ENCODE assay signal across 8 cellular contexts in genomic region chr17:29147228-29147627, GRCh38. TPM values are rescaled to one million over a fixed set of nuclear protein-coding genes. Genes with fewer than 3 reads are reported as not detected.
DNase-seq lines count a peak whose midpoint lies in the region; ATAC-seq and TF ChIP-seq lines count a peak whose summit lies in the region.
"Not testable (repeated sequence)": the region's sequence is repeated elsewhere in the genome, so short reads cannot be mapped to it uniquely, and the experiment has no call there.

No MANE protein-coding gene starts in this region.

- not testable (repeated sequence) for TF ChIP-seq CTCF in Panc1 (IDR thresholded peaks at IDR 0.05); activated B cell treated with CpG ODN at 0.5 μM for 24 hours (IDR thresholded peaks at IDR 0.05); mesothelial cell of epicardium (IDR thresholded peaks at IDR 0.05; ENCODE audit: unreplicated experiment)

- peak overlapping the region in 2 of 7 donors; percentile 31 to 68 for H3K4me3 Mint-ChIP-seq in CD8-positive, alpha-beta memory T cell
- H3K4me3 Mint-ChIP-seq in activated B cell treated with CpG ODN at 0.5 μM for 24 hours (peak overlapping the region; percentile 12), mesothelial cell of epicardium (peak overlapping the region; percentile 13)
- not testable (repeated sequence) for H3K4me3 Mint-ChIP-seq in activated T-cell treated with anti-CD3 and anti-CD28 coated beads, Interleukin-2, amount 50 U/mL, for 24 hours; activated naive CD8-positive, alpha-beta T cell treated with anti-CD3 and anti-CD28 coated beads, Interleukin-2, amount 10 ng/mL, durations not matched to agents 7 days and 5 days; stimulated activated memory B cell treated with anti-CD40 and anti-IgM and Interleukin-4, amounts not matched to agents 10 μg/mL and 1 μg/mL and 100 μg/mL, for 72 hours

- intact Hi-C loops in Panc1 (cut with micrococcal nuclease; ENCODE audit: unreplicated experiment) = not testable (repeated sequence)
- intact Hi-C loops in activated B cell treated with CpG ODN at 0.5 μM for 24 hours (cut with micrococcal nuclease) = loop anchor here (5.0 to 10.0 kb wide), 4 partner anchors 220 to 468 kb away; partner anchors contain the start of genes ABHD15, TAOK1 and TP53I13

- H3K27me3 Mint-ChIP-seq in CD8-positive, alpha-beta memory T cell; activated B cell treated with CpG ODN at 0.5 μM for 24 hours; activated T-cell treated with anti-CD3 and anti-CD28 coated beads, Interleukin-2, amount 50 U/mL, for 24 hours; activated naive CD8-positive, alpha-beta T cell treated with anti-CD3 and anti-CD28 coated beads, Interleukin-2, amount 10 ng/mL, durations not matched to agents 7 days and 5 days; mesothelial cell of epicardium (ENCODE audit: low read depth); stimulated activated memory B cell treated with anti-CD40 and anti-IgM and Interleukin-4, amounts not matched to agents 10 μg/mL and 1 μg/mL and 100 μg/mL, for 72 hours: not testable (repeated sequence)

- not testable (repeated sequence) for H3K36me3 Mint-ChIP-seq in CD8-positive, alpha-beta memory T cell; activated B cell treated with CpG ODN at 0.5 μM for 24 hours (ENCODE audit: low read depth); activated T-cell treated with anti-CD3 and anti-CD28 coated beads, Interleukin-2, amount 50 U/mL, for 24 hours (ENCODE audit: low read depth); activated naive CD8-positive, alpha-beta T cell treated with anti-CD3 and anti-CD28 coated beads, Interleukin-2, amount 10 ng/mL, durations not matched to agents 7 days and 5 days; mesothelial cell of epicardium; stimulated activated memory B cell treated with anti-CD40 and anti-IgM and Interleukin-4, amounts not matched to agents 10 μg/mL and 1 μg/mL and 100 μg/mL, for 72 hours

- not testable (repeated sequence) for H3K27ac ChIP-seq in CD8-positive, alpha-beta memory T cell (ENCODE audit: low read depth, low read length)
- H3K27ac ChIP-seq in Panc1 (ENCODE audit: low read length) (peak overlapping the region; percentile 37), epithelial cell of prostate (peak overlapping the region; percentile 92)

- H3K9me3 ChIP-seq in CD8-positive, alpha-beta memory T cell (ENCODE audit: low read length); Panc1 (ENCODE audit: control insufficient read depth, insufficient read depth, low read depth, low read length): not testable (repeated sequence)

- not testable (repeated sequence) for H3K4me3 ChIP-seq in CD8-positive, alpha-beta memory T cell (ENCODE audit: low read length); Panc1 (ENCODE audit: low read depth in 2 of 2, low read length in 2 of 2)

- peak overlapping the region in 6 of 8 donors; percentile 38 to 93 (median 81) for H3K27ac Mint-ChIP-seq in CD8-positive, alpha-beta memory T cell
- H3K27ac Mint-ChIP-seq in activated B cell treated with CpG ODN at 0.5 μM for 24 hours = peak overlapping the region; percentile 26
- peak overlapping the region; percentile 74 for H3K27ac Mint-ChIP-seq in activated T-cell treated with anti-CD3 and anti-CD28 coated beads, Interleukin-2, amount 50 U/mL, for 24 hours
- peak overlapping the region; percentile 77 for H3K27ac Mint-ChIP-seq in activated naive CD8-positive, alpha-beta T cell treated with anti-CD3 and anti-CD28 coated beads, Interleukin-2, amount 10 ng/mL, durations not matched to agents 7 days and 5 days
- H3K27ac Mint-ChIP-seq in mesothelial cell of epicardium = not testable (repeated sequence)
- peak overlapping the region; percentile 97 for H3K27ac Mint-ChIP-seq in stimulated activated memory B cell treated with anti-CD40 and anti-IgM and Interleukin-4, amounts not matched to agents 10 μg/mL and 1 μg/mL and 100 μg/mL, for 72 hours

- peaks cover 32 to 66% (median 46%) of the 10 kb centered on the region in 3 donors for H3K4me1 Mint-ChIP-seq in CD8-positive, alpha-beta memory T cell
- H3K4me1 Mint-ChIP-seq in activated B cell treated with CpG ODN at 0.5 μM for 24 hours (peaks cover 50% of the 10 kb centered on the region), mesothelial cell of epicardium (peaks cover 37% of the 10 kb centered on the region)
- peaks cover 61% of the 10 kb centered on the region for H3K4me1 Mint-ChIP-seq in activated T-cell treated with anti-CD3 and anti-CD28 coated beads, Interleukin-2, amount 50 U/mL, for 24 hours (ENCODE audit: low read depth)
- H3K4me1 Mint-ChIP-seq in activated naive CD8-positive, alpha-beta T cell treated with anti-CD3 and anti-CD28 coated beads, Interleukin-2, amount 10 ng/mL, durations not matched to agents 7 days and 5 days = peaks cover 54% of the 10 kb centered on the region
- peaks cover 73% of the 10 kb centered on the region for H3K4me1 Mint-ChIP-seq in stimulated activated memory B cell treated with anti-CD40 and anti-IgM and Interleukin-4, amounts not matched to agents 10 μg/mL and 1 μg/mL and 100 μg/mL, for 72 hours

- not testable (repeated sequence) for H3K9me3 Mint-ChIP-seq in CD8-positive, alpha-beta memory T cell; activated B cell treated with CpG ODN at 0.5 μM for 24 hours; activated T-cell treated with anti-CD3 and anti-CD28 coated beads, Interleukin-2, amount 50 U/mL, for 24 hours; activated naive CD8-positive, alpha-beta T cell treated with anti-CD3 and anti-CD28 coated beads, Interleukin-2, amount 10 ng/mL, durations not matched to agents 7 days and 5 days; mesothelial cell of epicardium; stimulated activated memory B cell treated with anti-CD40 and anti-IgM and Interleukin-4, amounts not matched to agents 10 μg/mL and 1 μg/mL and 100 μg/mL, for 72 hours

- not testable (repeated sequence) for H3K27me3 ChIP-seq in CD8-positive, alpha-beta memory T cell (ENCODE audit: insufficient read depth, low read length, poor library complexity, severe bottlenecking); Panc1 (ENCODE audit: control insufficient read depth, insufficient read depth, low read length)

- in situ Hi-C loops in Panc1 (cut with HindIII; ENCODE audit: low pct_unique_long_range_greater_than_20kb, low sequenced_read_pairs) = not testable (repeated sequence)

- CTCF ChIA-PET in CD8-positive, alpha-beta memory T cell (lab: Charles Lee) = interaction anchor here (1.1 to 7.5 kb wide), 7 partner anchors 17 to 419 kb away, joined by 3 to 211 read pairs (median 28); partner anchors contain the start of gene MYO18A
- CTCF ChIA-PET in Panc1 (lab: Charles Lee) = interaction anchor here (1.2 to 4.8 kb wide), 2 partner anchors 23 to 31 kb away, joined by 8 to 97 read pairs; partner anchors contain the start of gene MYO18A
- CTCF ChIA-PET in activated B cell treated with CpG ODN at 0.5 μM for 24 hours (lab: Charles Lee) = interaction anchor here (3.0 to 9.1 kb wide), 4 partner anchors 23 to 144 kb away, joined by 26 to 201 read pairs (median 112); partner anchors contain the start of gene MYO18A

- not testable (repeated sequence) for ATAC-seq in Panc1; activated B cell treated with CpG ODN at 0.5 μM for 24 hours (ENCODE audit: low read depth); activated naive CD8-positive, alpha-beta T cell treated with anti-CD3 and anti-CD28 coated beads, Interleukin-2, amount 10 ng/mL, durations not matched to agents 7 days and 5 days (ENCODE audit: low read depth); stimulated activated memory B cell treated with anti-CD40 and anti-IgM and Interleukin-4, amounts not matched to agents 10 μg/mL and 1 μg/mL and 100 μg/mL, for 72 hours

- peaks cover 30% of the 10 kb centered on the region for H3K4me1 ChIP-seq in CD8-positive, alpha-beta memory T cell (ENCODE audit: insufficient read depth, low read length)
- H3K4me1 ChIP-seq in Panc1 (ENCODE audit: control insufficient read depth, insufficient read depth, low read length) = peaks cover 68% of the 10 kb centered on the region

- BruUV-seq in Panc1 (replicated peaks; lab: Mats Ljungman, UMichigan) = not testable (repeated sequence)

- not testable (repeated sequence) for DNase-seq in CD8-positive, alpha-beta memory T cell; Panc1 (ENCODE audit: low read depth, low spot score); activated B cell treated with CpG ODN at 0.5 μM for 24 hours; activated T-cell treated with anti-CD3 and anti-CD28 coated beads, Interleukin-2, amount 50 U/mL, for 24 hours; activated naive CD8-positive, alpha-beta T cell treated with anti-CD3 and anti-CD28 coated beads, Interleukin-2, amount 10 ng/mL, durations not matched to agents 7 days and 5 days; epithelial cell of prostate (ENCODE audit: low read depth, low spot score); mesothelial cell of epicardium (ENCODE audit: low spot score in 2 of 2, unreplicated experiment in 2 of 2)

- H3K36me3 ChIP-seq in CD8-positive, alpha-beta memory T cell (ENCODE audit: insufficient read depth, low read length); Panc1 (ENCODE audit: control insufficient read depth, insufficient read depth, low read length): not testable (repeated sequence)

- POLR2A ChIA-PET in CD8-positive, alpha-beta memory T cell (lab: Charles Lee) = interaction anchor here (0.6 to 2.1 kb wide), 3 partner anchors 8 to 145 kb away, joined by 5 to 20 read pairs (median 6); no protein-coding TSS in a partner anchor
- POLR2A ChIA-PET in Panc1 (lab: Charles Lee) = interaction anchor here (0.5 to 0.6 kb wide), 2 partner anchors 145 to 163 kb away, joined by 4 to 7 read pairs; no protein-coding TSS in a partner anchor
- POLR2A ChIA-PET in activated B cell treated with CpG ODN at 0.5 μM for 24 hours (lab: Charles Lee) = interaction anchor here (0.8 to 5.0 kb wide), 3 partner anchors 31 to 147 kb away, joined by 4 to 63 read pairs (median 10); partner anchors contain the start of genes MYO18A and NUFIP2
- POLR2A ChIA-PET in activated naive CD8-positive, alpha-beta T cell treated with anti-CD3 and anti-CD28 coated beads, Interleukin-2, amount 10 ng/mL, durations not matched to agents 7 days and 5 days (lab: Charles Lee) = interaction anchor here (1.0 to 4.1 kb wide), 7 partner anchors 8 to 32 kb away, joined by 3 to 30 read pairs (median 4); partner anchors contain the start of gene MYO18A

RNA-seq across cellular contexts. Expression of gene MYO18A, which starts 33.0 kb away (rescaled TPM):
- total RNA-seq in CD8-positive, alpha-beta memory T cell = 10 to 100 TPM; 34.0 to 39.7 TPM
- polyA plus RNA-seq in CD8-positive, alpha-beta memory T cell = 39.7 TPM
- total RNA-seq in Panc1 (2021; ENCODE audit: unreplicated experiment) (108 TPM), activated B cell treated with CpG ODN at 0.5 μM for 24 hours (67.8 and 79.8 TPM in 2 replicates), mesothelial cell of epicardium (55.0 to 58.4 TPM (median 56.8 TPM) in 3 replicates)
- polyA plus RNA-seq in Panc1 (2012; ENCODE audit: insufficient read length) = 94.4 TPM
- total RNA-seq in activated naive CD8-positive, alpha-beta T cell treated with anti-CD3 and anti-CD28 coated beads, Interleukin-2, amount 10 ng/mL, durations not matched to agents 7 days and 5 days = 10 to 100 TPM; 79.7 to 80.6 TPM
